Comparison of ENCODE assay signal across 14 cellular contexts in the genomic region with DNA sequence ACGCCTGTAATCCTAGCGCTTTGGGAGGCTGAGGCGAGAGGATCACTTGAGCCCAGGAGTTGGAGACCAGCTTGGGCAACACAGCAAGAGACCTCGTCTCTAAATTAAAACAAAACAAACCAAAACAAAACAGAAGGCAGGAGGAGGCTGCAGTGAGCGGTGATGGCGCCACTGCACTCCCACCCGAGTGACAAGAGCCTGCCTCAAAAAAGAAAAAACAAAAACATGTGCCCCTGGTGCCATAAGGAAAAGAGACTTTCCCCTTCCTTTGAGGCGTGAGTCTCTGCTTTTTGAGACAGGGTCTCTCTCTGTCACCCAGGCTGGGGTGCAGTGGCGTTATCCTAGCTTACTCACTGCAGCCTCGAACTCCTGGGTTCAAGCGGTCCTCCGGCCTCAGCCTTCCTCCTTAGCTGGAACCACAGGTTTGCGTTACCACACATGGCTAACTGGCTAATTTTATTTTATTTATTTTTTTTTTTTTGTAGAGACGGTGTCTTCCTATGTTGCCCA. TPM values are rescaled to one million over a fixed set of nuclear protein-coding genes. Genes with fewer than 3 reads are reported as not detected.
DNase-seq lines count a peak whose midpoint lies in the region; ATAC-seq lines count a peak whose summit lies in the region.
"Had no signal": no experiment of that assay in that cellular context is flagged by ENCODE, and none has a peak within 500 bp of the region (broad histone marks: within the 10 kb centered on the region; RNA-seq: fewer than 3 reads in every experiment).

No MANE protein-coding gene starts in this region.

- no peak for ATAC-seq in T-helper 17 cell
- ATAC-seq in left lobe of liver, result no peak
- ATAC-seq: esophagus mucosa had no signal

- no peak overlapping the region for H3K4me3 Mint-ChIP-seq in activated naive CD4-positive, alpha-beta T cell treated with anti-CD3 and anti-CD28 coated beads, Interleukin-2, amount 10 ng/mL, durations not matched to agents 7 days and 5 days
- peak overlapping the region; percentile 56 for H3K4me3 Mint-ChIP-seq in T-helper 17 cell

- peak overlapping the region; percentile 45 for H3K27ac Mint-ChIP-seq in activated naive CD4-positive, alpha-beta T cell treated with anti-CD3 and anti-CD28 coated beads, Interleukin-2, amount 10 ng/mL, durations not matched to agents 7 days and 5 days
- peak overlapping the region; percentile 87 for H3K27ac Mint-ChIP-seq in T-helper 17 cell

- no peaks in the 10 kb centered on the region for H3K9me3 Mint-ChIP-seq in activated naive CD4-positive, alpha-beta T cell treated with anti-CD3 and anti-CD28 coated beads, Interleukin-2, amount 10 ng/mL, durations not matched to agents 7 days and 5 days
- H3K9me3 Mint-ChIP-seq: neural crest cell had no signal

- peak; percentile 31 for DNase-seq in activated naive CD4-positive, alpha-beta T cell treated with anti-CD3 and anti-CD28 coated beads, Interleukin-2, amount 10 ng/mL, durations not matched to agents 7 days and 5 days
- DNase-seq in activated naive CD4-positive, alpha-beta T cell treated with Interleukin-2 at 50 U/mL for 16 hours, result no peak
- DNase-seq in T-helper 17 cell (peak in 1 of 3 donors; percentile 17), mesenteric fat pad (ENCODE audit: low spot score) (peak; percentile 74), mucosa of gallbladder (ENCODE audit: low spot score) (no peak), AG20443 (ENCODE audit: low spot score) (no peak), SK-N-DZ (ENCODE audit: low spot score) (no peak), left lobe of liver (ENCODE audit: low spot score) (no peak)
- DNase-seq: NCI-H1092, NCI-H2227 treated with DMSO at 0.1 percent for 48 hours had no signal

- peaks cover 17% of the 10 kb centered on the region for H3K4me1 Mint-ChIP-seq in activated naive CD4-positive, alpha-beta T cell treated with anti-CD3 and anti-CD28 coated beads, Interleukin-2, amount 10 ng/mL, durations not matched to agents 7 days and 5 days
- H3K4me1 Mint-ChIP-seq in T-helper 17 cell, result no peaks in the 10 kb centered on the region

- H3K9me3 ChIP-seq in T-helper 17 cell (ENCODE audit: control insufficient read depth, low read length, poor library complexity, severe bottlenecking), result no peaks in the 10 kb centered on the region
- H3K9me3 ChIP-seq: adrenal gland, SJCRH30 had no signal

- H3K36me3 Mint-ChIP-seq in activated naive CD4-positive, alpha-beta T cell treated with anti-CD3 and anti-CD28 coated beads, Interleukin-2, amount 10 ng/mL, durations not matched to agents 7 days and 5 days, result no peaks in the 10 kb centered on the region
- H3K36me3 Mint-ChIP-seq in T-helper 17 cell (ENCODE audit: low read depth), result no peaks in the 10 kb centered on the region

- H3K27me3 Mint-ChIP-seq in activated naive CD4-positive, alpha-beta T cell treated with anti-CD3 and anti-CD28 coated beads, Interleukin-2, amount 10 ng/mL, durations not matched to agents 7 days and 5 days, result no peaks in the 10 kb centered on the region
- H3K27me3 Mint-ChIP-seq in T-helper 17 cell, result no peaks in the 10 kb centered on the region

- CTCF ChIA-PET in activated naive CD4-positive, alpha-beta T cell treated with anti-CD3 and anti-CD28 coated beads, Interleukin-2, amount 10 ng/mL, durations not matched to agents 7 days and 5 days (lab: Charles Lee), result no interaction called here

RNA-seq across cellular contexts. Expression of a gene that starts 9.0 kb away (rescaled TPM):
- total RNA-seq in T-helper 17 cell (10 to 100 TPM; 64.7 to 67.6 TPM), mesenteric fat pad (22.1 TPM), mucosa of gallbladder (31.3 TPM), left lobe of liver (15.5 TPM)
- 67.6 and 81.4 TPM in 2 replicates for polyA plus RNA-seq in SK-N-DZ (2014; cell fraction: cytosol; rRNA removed)
- 23.0 and 29.4 TPM in 2 replicates for polyA plus RNA-seq in SK-N-DZ (2014; cell fraction: nucleus; rRNA removed)

Comparison
In these comparisons a context has a peak if more than half of its experiments do, and no peak if none do; other contexts are left out.
1. DNase-seq: peak in activated naive CD4-positive, alpha-beta T cell treated with anti-CD3 and anti-CD28 coated beads, Interleukin-2, amount 10 ng/mL, durations not matched to agents 7 days and 5 days (single experiment) and mesenteric fat pad (single experiment); none in activated naive CD4-positive, alpha-beta T cell treated with Interleukin-2 at 50 U/mL for 16 hours (single experiment), mucosa of gallbladder (single experiment), AG20443 (single experiment), SK-N-DZ (single experiment) and left lobe of liver (single experiment).